1 cellular context compared by ENCODE assay signal in the genomic region with DNA sequence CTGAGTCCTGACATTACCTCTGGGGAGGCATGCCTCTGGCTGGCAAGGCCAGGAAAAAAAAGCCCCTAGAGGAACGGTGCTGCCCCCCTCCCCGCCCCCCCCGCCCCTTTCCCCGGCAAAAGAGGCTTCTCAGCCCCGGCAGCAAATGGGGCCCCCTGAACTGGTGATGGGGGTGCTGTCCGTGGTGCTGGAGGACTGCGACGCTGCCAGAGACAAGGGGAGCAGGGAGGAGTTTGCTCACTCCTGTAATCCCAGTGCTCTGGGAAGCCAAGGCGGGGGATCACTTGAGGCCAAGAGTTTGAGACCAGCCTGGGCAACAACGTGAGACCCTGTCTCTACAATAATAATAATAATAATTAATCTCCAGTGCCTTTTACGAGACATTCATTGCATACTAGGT.
TF ChIP-seq lines count a peak whose summit lies in the region.

No MANE protein-coding gene starts in this region.

TF ChIP-seq in HepG2, 621 proteins besides CTCF, POLR2A, EP300 and RAD21 (continued from another document and continues in another):
- no peak for TF ChIP-seq TFAP4 (IDR thresholded peaks at IDR 0.05; ENCODE audit: borderline replicate concordance, low read depth)
- 0 out of 2 replicates have a peak, but pooled peaks have one; percentile 77 for TF ChIP-seq ZFP36L2 (CRISPR knock-in tag; IDR thresholded peaks at IDR 0.05)
- TF ChIP-seq ZNF589 (CRISPR knock-in tag; conservative IDR thresholded peaks at IDR 0.05), result no peak
- TF ChIP-seq ZNF496 (CRISPR knock-in tag; IDR thresholded peaks at IDR 0.05; ENCODE audit: insufficient replicate concordance), result no peak
- no peak for TF ChIP-seq NR2F2 (IDR thresholded peaks at IDR 0.05; ENCODE audit: borderline replicate concordance, low read depth)
- no peak for TF ChIP-seq SSRP1 (CRISPR knock-in tag; IDR thresholded peaks at IDR 0.05)
- TF ChIP-seq KDM3A (CRISPR knock-in tag; IDR thresholded peaks at IDR 0.05; ENCODE audit: low read depth), result no peak
- TF ChIP-seq ARID2 (CRISPR knock-in tag; IDR thresholded peaks at IDR 0.05; ENCODE audit: borderline replicate concordance), result no peak
- TF ChIP-seq HNRNPUL1 (IDR thresholded peaks at IDR 0.05; ENCODE audit: low read depth, low read length), result no peak
- TF ChIP-seq SETDB1 (CRISPR knock-in tag; IDR thresholded peaks at IDR 0.05; ENCODE audit: borderline replicate concordance), result no peak
- no peak for TF ChIP-seq ZNF619 (CRISPR knock-in tag; IDR thresholded peaks at IDR 0.05)
- no peak for TF ChIP-seq PAX8 (CRISPR knock-in tag; IDR thresholded peaks at IDR 0.05; ENCODE audit: borderline replicate concordance)
- TF ChIP-seq, protein P1, sequence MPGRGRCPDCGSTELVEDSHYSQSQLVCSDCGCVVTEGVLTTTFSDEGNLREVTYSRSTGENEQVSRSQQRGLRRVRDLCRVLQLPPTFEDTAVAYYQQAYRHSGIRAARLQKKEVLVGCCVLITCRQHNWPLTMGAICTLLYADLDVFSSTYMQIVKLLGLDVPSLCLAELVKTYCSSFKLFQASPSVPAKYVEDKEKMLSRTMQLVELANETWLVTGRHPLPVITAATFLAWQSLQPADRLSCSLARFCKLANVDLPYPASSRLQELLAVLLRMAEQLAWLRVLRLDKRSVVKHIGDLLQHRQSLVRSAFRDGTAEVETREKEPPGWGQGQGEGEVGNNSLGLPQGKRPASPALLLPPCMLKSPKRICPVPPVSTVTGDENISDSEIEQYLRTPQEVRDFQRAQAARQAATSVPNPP (CRISPR knock-in tag; IDR thresholded peaks at IDR 0.05), result no peak
- no peak for TF ChIP-seq SYNCRIP (IDR thresholded peaks at IDR 0.05; ENCODE audit: insufficient read depth, low read depth, low read length)
- TF ChIP-seq ZNF205 (CRISPR knock-in tag; IDR thresholded peaks at IDR 0.05), result no peak
- TF ChIP-seq TBP (CRISPR knock-in tag; IDR thresholded peaks at IDR 0.05), result no peak
- TF ChIP-seq TAF1 (CRISPR knock-in tag; IDR thresholded peaks at IDR 0.05), result 0 out of 2 replicates have a peak, but pooled peaks have one; percentile 23
- no peak for TF ChIP-seq KDM5A (IDR thresholded peaks at IDR 0.05; ENCODE audit: borderline replicate concordance, low read length)
- no peak for TF ChIP-seq ZNF841 (CRISPR knock-in tag; IDR thresholded peaks at IDR 0.05; ENCODE audit: borderline replicate concordance)
- no peak for TF ChIP-seq SCMH1 (CRISPR knock-in tag; IDR thresholded peaks at IDR 0.05; ENCODE audit: borderline replicate concordance)
- TF ChIP-seq, protein P2, sequence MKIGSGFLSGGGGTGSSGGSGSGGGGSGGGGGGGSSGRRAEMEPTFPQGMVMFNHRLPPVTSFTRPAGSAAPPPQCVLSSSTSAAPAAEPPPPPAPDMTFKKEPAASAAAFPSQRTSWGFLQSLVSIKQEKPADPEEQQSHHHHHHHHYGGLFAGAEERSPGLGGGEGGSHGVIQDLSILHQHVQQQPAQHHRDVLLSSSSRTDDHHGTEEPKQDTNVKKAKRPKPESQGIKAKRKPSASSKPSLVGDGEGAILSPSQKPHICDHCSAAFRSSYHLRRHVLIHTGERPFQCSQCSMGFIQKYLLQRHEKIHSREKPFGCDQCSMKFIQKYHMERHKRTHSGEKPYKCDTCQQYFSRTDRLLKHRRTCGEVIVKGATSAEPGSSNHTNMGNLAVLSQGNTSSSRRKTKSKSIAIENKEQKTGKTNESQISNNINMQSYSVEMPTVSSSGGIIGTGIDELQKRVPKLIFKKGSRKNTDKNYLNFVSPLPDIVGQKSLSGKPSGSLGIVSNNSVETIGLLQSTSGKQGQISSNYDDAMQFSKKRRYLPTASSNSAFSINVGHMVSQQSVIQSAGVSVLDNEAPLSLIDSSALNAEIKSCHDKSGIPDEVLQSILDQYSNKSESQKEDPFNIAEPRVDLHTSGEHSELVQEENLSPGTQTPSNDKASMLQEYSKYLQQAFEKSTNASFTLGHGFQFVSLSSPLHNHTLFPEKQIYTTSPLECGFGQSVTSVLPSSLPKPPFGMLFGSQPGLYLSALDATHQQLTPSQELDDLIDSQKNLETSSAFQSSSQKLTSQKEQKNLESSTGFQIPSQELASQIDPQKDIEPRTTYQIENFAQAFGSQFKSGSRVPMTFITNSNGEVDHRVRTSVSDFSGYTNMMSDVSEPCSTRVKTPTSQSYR (CRISPR knock-in tag; IDR thresholded peaks at IDR 0.05; ENCODE audit: borderline replicate concordance), result no peak
- TF ChIP-seq, protein P3, sequence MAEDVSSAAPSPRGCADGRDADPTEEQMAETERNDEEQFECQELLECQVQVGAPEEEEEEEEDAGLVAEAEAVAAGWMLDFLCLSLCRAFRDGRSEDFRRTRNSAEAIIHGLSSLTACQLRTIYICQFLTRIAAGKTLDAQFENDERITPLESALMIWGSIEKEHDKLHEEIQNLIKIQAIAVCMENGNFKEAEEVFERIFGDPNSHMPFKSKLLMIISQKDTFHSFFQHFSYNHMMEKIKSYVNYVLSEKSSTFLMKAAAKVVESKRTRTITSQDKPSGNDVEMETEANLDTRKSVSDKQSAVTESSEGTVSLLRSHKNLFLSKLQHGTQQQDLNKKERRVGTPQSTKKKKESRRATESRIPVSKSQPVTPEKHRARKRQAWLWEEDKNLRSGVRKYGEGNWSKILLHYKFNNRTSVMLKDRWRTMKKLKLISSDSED (CRISPR knock-in tag; IDR thresholded peaks at IDR 0.05), result no peak
- TF ChIP-seq GATAD1 (CRISPR knock-in tag; IDR thresholded peaks at IDR 0.05), result 0 out of 2 replicates have a peak, but pooled peaks have one; percentile 33
- TF ChIP-seq HOXD1 (CRISPR knock-in tag; IDR thresholded peaks at IDR 0.05), result no peak
- no peak for TF ChIP-seq ATAD3A (CRISPR knock-in tag; IDR thresholded peaks at IDR 0.05)
- TF ChIP-seq ATF7-NPFF (CRISPR knock-in tag; IDR thresholded peaks at IDR 0.05; ENCODE audit: low read depth), result no peak
- TF ChIP-seq, protein P4, sequence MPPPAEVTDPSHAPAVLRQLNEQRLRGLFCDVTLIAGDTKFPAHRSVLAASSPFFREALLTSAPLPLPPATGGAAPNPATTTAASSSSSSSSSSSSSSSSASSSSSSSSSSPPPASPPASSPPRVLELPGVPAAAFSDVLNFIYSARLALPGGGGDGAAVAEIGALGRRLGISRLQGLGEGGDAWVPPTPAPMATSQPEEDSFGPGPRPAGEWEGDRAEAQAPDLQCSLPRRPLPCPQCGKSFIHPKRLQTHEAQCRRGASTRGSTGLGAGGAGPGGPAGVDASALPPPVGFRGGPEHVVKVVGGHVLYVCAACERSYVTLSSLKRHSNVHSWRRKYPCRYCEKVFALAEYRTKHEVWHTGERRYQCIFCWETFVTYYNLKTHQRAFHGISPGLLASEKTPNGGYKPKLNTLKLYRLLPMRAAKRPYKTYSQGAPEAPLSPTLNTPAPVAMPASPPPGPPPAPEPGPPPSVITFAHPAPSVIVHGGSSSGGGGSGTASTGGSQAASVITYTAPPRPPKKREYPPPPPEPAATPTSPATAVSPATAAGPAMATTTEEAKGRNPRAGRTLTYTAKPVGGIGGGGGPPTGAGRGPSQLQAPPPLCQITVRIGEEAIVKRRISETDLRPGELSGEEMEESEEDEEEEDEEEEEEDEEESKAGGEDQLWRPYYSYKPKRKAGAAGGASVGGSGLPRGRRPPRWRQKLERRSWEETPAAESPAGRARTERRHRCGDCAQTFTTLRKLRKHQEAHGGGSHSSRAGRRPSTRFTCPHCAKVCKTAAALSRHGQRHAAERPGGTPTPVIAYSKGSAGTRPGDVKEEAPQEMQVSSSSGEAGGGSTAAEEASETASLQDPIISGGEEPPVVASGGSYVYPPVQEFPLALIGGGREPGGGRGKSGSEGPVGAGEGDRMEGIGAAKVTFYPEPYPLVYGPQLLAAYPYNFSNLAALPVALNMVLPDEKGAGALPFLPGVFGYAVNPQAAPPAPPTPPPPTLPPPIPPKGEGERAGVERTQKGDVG (CRISPR knock-in tag; IDR thresholded peaks at IDR 0.05; ENCODE audit: borderline replicate concordance), result no peak
- TF ChIP-seq ZFP82 (CRISPR knock-in tag; IDR thresholded peaks at IDR 0.05; ENCODE audit: borderline replicate concordance), result no peak
- TF ChIP-seq KDM4B (CRISPR knock-in tag; IDR thresholded peaks at IDR 0.05), result peak; percentile 62; the same call in 1 of the 2 replicates
- TF ChIP-seq ZNF367 (CRISPR knock-in tag; IDR thresholded peaks at IDR 0.05; ENCODE audit: borderline replicate concordance), result no peak; the same call in 1 of the 2 replicates
- TF ChIP-seq ZNF678 (CRISPR knock-in tag; IDR thresholded peaks at IDR 0.05), result no peak
- TF ChIP-seq ZSCAN21 (CRISPR knock-in tag; IDR thresholded peaks at IDR 0.05; ENCODE audit: borderline replicate concordance), result 0 out of 2 replicates have a peak, but pooled peaks have one; percentile 46
- no peak for TF ChIP-seq THAP9 (CRISPR knock-in tag; IDR thresholded peaks at IDR 0.05; ENCODE audit: borderline replicate concordance)
- no peak for TF ChIP-seq ZFP41 (CRISPR knock-in tag; IDR thresholded peaks at IDR 0.05; ENCODE audit: borderline replicate concordance)
- no peak for TF ChIP-seq SP4 (CRISPR knock-in tag; IDR thresholded peaks at IDR 0.05)
- no peak for TF ChIP-seq ZMYM2 (CRISPR knock-in tag; IDR thresholded peaks at IDR 0.05)
- TF ChIP-seq U2AF1 (optimal IDR thresholded peaks at IDR 0.05; ENCODE audit: low read depth, low read length), result no peak
- TF ChIP-seq, protein P5, sequence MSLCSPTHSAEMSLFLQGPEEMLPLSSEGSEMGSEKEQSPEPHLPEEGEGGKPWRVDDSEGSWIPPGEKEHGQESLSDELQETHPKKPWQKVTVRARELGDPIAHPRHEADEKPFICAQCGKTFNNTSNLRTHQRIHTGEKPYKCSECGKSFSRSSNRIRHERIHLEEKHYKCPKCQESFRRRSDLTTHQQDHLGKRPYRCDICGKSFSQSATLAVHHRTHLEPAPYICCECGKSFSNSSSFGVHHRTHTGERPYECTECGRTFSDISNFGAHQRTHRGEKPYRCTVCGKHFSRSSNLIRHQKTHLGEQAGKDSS (CRISPR knock-in tag; IDR thresholded peaks at IDR 0.05; ENCODE audit: borderline replicate concordance, low read depth), result peak; percentile 68; the same call in 1 of the 2 replicates
- TF ChIP-seq KAT7 (CRISPR knock-in tag; IDR thresholded peaks at IDR 0.05; ENCODE audit: borderline replicate concordance), result no peak
- TF ChIP-seq ZNF615 (CRISPR knock-in tag; IDR thresholded peaks at IDR 0.05; ENCODE audit: borderline replicate concordance), result no peak
- no peak for TF ChIP-seq ZNF775 (CRISPR knock-in tag; IDR thresholded peaks at IDR 0.05; ENCODE audit: borderline replicate concordance)
- TF ChIP-seq, protein P6, sequence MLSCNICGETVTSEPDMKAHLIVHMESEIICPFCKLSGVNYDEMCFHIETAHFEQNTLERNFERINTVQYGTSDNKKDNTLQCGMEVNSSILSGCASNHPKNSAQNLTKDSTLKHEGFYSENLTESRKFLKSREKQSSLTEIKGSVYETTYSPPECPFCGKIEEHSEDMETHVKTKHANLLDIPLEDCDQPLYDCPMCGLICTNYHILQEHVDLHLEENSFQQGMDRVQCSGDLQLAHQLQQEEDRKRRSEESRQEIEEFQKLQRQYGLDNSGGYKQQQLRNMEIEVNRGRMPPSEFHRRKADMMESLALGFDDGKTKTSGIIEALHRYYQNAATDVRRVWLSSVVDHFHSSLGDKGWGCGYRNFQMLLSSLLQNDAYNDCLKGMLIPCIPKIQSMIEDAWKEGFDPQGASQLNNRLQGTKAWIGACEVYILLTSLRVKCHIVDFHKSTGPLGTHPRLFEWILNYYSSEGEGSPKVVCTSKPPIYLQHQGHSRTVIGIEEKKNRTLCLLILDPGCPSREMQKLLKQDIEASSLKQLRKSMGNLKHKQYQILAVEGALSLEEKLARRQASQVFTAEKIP (CRISPR knock-in tag; IDR thresholded peaks at IDR 0.05; ENCODE audit: borderline replicate concordance), result no peak
- no peak for TF ChIP-seq SRSF4 (IDR thresholded peaks at IDR 0.05; ENCODE audit: low read depth, low read length, poor library complexity, severe bottlenecking)
- TF ChIP-seq ZNF577 (CRISPR knock-in tag; IDR thresholded peaks at IDR 0.05; ENCODE audit: borderline replicate concordance, low read depth), result no peak
- no peak for TF ChIP-seq CENPX (CRISPR knock-in tag; IDR thresholded peaks at IDR 0.05)
- TF ChIP-seq, protein P7, sequence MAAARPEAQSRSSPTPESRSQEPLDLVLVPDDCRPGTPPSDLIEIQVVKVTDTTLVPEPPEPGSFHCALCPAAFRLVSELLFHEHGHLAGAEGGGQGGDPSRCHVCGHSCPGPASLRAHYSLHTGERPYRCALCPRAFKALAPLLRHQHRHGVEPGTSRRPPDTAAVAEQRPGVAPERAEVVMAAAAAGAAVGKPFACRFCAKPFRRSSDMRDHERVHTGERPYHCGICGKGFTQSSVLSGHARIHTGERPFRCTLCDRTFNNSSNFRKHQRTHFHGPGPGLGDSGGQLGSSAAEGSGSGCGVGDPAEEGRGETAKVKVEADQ (CRISPR knock-in tag; IDR thresholded peaks at IDR 0.05; ENCODE audit: borderline replicate concordance), result no peak
- no peak for TF ChIP-seq FOXA1 (IDR thresholded peaks at IDR 0.05)
- TF ChIP-seq FOXA1 (CRISPR knock-in tag; IDR thresholded peaks at IDR 0.05), result no peak
- TF ChIP-seq RXRA (CRISPR knock-in tag; IDR thresholded peaks at IDR 0.05), result no peak
- no peak for TF ChIP-seq ZNF839 (CRISPR knock-in tag; IDR thresholded peaks at IDR 0.05; ENCODE audit: borderline replicate concordance)
- no peak for TF ChIP-seq ARNT (IDR thresholded peaks at IDR 0.05)
- TF ChIP-seq ZNF772 (CRISPR knock-in tag; IDR thresholded peaks at IDR 0.05), result no peak
- TF ChIP-seq SPEN (CRISPR knock-in tag; IDR thresholded peaks at IDR 0.05; ENCODE audit: low read depth), result no peak
